In genomic region chr5:67214713-67215591, GRCh38 we compare ENCODE assay signal across 1 cellular context.
TF ChIP-seq lines count a peak whose summit lies in the region.

No MANE protein-coding gene starts in this region.

TF ChIP-seq in K562, 482 proteins besides CTCF, POLR2A, EP300 and RAD21 (continued from another document):
- no peak for TF ChIP-seq MNT (conservative IDR thresholded peaks at IDR 0.05)
